In the genomic region with DNA sequence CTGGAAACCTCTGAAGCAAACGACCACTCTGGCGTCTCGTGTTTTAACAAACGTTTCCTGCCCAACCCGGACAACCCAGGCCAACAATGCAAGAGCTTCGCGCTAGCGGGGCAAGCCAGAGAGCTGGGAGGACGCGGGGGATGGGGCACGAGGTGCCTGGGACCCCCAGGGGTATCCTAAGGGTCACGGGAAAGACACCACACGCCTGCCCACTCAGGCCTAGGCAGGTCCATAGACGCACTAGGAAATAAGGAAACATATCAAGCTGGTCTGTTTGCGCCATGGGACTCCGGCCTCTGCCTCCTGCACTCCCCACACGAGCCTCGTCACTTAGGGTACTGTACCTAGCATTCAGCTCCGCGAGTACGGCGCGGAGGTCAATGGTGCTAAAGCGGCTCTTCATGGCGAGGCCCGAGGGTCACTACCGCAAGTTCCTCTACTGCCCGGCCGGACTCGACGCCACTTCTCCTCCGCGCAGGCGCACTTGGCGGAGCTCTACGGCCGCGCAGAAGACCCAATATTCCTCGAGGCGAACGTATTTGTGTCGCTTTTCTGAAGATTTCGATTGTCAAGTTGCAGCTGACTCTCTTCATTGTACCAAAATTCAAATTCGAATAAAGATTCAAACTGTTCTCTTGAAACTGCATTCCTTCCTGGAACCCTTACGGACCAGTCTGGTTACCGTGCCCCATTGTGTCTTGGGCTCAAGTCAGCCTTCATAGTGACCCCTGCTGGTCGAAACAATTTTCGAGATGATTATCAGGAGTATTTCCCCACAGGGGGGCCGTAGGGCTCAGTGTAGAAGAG, we compare ENCODE assay signal across 1 cellular context.
TF ChIP-seq lines count a peak whose summit lies in the region.

A gene with protein sequence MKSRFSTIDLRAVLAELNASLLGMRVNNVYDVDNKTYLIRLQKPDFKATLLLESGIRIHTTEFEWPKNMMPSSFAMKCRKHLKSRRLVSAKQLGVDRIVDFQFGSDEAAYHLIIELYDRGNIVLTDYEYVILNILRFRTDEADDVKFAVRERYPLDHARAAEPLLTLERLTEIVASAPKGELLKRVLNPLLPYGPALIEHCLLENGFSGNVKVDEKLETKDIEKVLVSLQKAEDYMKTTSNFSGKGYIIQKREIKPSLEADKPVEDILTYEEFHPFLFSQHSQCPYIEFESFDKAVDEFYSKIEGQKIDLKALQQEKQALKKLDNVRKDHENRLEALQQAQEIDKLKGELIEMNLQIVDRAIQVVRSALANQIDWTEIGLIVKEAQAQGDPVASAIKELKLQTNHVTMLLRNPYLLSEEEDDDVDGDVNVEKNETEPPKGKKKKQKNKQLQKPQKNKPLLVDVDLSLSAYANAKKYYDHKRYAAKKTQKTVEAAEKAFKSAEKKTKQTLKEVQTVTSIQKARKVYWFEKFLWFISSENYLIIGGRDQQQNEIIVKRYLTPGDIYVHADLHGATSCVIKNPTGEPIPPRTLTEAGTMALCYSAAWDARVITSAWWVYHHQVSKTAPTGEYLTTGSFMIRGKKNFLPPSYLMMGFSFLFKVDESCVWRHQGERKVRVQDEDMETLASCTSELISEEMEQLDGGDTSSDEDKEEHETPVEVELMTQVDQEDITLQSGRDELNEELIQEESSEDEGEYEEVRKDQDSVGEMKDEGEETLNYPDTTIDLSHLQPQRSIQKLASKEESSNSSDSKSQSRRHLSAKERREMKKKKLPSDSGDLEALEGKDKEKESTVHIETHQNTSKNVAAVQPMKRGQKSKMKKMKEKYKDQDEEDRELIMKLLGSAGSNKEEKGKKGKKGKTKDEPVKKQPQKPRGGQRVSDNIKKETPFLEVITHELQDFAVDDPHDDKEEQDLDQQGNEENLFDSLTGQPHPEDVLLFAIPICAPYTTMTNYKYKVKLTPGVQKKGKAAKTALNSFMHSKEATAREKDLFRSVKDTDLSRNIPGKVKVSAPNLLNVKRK (minus strand): TSS at position 438 of the 807 bp plus-strand sequence. CDS start 35 bp downstream, at position 403.

TF ChIP-seq in liver, 16 proteins besides CTCF, POLR2A, EP300 and RAD21 (continued from another document):
- TF ChIP-seq EGR1 (IDR thresholded peaks at IDR 0.05; ENCODE audit: low read depth in 2 of 2) (peak in 1 of 2 donors; percentile 39), YY1 (IDR thresholded peaks at IDR 0.05) (peak; percentile 92), HNF4A (conservative IDR thresholded peaks at IDR 0.05) (peak in 1 of 2 donors; percentile 28), JUND (IDR thresholded peaks at IDR 0.05) (peak in 1 of 2 donors; percentile 24), SP1 (IDR thresholded peaks at IDR 0.05) (peak; percentile 37), TAF1 (conservative IDR thresholded peaks at IDR 0.05) (peak; percentile 72), RXRA (IDR thresholded peaks at IDR 0.05) (no peak)
- TF ChIP-seq, protein P1, sequence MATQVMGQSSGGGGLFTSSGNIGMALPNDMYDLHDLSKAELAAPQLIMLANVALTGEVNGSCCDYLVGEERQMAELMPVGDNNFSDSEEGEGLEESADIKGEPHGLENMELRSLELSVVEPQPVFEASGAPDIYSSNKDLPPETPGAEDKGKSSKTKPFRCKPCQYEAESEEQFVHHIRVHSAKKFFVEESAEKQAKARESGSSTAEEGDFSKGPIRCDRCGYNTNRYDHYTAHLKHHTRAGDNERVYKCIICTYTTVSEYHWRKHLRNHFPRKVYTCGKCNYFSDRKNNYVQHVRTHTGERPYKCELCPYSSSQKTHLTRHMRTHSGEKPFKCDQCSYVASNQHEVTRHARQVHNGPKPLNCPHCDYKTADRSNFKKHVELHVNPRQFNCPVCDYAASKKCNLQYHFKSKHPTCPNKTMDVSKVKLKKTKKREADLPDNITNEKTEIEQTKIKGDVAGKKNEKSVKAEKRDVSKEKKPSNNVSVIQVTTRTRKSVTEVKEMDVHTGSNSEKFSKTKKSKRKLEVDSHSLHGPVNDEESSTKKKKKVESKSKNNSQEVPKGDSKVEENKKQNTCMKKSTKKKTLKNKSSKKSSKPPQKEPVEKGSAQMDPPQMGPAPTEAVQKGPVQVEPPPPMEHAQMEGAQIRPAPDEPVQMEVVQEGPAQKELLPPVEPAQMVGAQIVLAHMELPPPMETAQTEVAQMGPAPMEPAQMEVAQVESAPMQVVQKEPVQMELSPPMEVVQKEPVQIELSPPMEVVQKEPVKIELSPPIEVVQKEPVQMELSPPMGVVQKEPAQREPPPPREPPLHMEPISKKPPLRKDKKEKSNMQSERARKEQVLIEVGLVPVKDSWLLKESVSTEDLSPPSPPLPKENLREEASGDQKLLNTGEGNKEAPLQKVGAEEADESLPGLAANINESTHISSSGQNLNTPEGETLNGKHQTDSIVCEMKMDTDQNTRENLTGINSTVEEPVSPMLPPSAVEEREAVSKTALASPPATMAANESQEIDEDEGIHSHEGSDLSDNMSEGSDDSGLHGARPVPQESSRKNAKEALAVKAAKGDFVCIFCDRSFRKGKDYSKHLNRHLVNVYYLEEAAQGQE (IDR thresholded peaks at IDR 0.05), result peak; percentile 19
- TF ChIP-seq, protein P2, sequence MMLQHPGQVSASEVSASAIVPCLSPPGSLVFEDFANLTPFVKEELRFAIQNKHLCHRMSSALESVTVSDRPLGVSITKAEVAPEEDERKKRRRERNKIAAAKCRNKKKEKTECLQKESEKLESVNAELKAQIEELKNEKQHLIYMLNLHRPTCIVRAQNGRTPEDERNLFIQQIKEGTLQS (IDR thresholded peaks at IDR 0.05), result peak; percentile 8
- TF ChIP-seq, protein P3, sequence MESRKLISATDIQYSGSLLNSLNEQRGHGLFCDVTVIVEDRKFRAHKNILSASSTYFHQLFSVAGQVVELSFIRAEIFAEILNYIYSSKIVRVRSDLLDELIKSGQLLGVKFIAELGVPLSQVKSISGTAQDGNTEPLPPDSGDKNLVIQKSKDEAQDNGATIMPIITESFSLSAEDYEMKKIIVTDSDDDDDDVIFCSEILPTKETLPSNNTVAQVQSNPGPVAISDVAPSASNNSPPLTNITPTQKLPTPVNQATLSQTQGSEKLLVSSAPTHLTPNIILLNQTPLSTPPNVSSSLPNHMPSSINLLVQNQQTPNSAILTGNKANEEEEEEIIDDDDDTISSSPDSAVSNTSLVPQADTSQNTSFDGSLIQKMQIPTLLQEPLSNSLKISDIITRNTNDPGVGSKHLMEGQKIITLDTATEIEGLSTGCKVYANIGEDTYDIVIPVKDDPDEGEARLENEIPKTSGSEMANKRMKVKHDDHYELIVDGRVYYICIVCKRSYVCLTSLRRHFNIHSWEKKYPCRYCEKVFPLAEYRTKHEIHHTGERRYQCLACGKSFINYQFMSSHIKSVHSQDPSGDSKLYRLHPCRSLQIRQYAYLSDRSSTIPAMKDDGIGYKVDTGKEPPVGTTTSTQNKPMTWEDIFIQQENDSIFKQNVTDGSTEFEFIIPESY (IDR thresholded peaks at IDR 0.05), result peak; percentile 83
